1 cellular context compared by ENCODE assay signal in genomic region chr20:51759769-51760510, GRCh38.
TF ChIP-seq lines count a peak whose summit lies in the region.

No MANE protein-coding gene starts in this region.

TF ChIP-seq in HCT116, 20 proteins besides CTCF, POLR2A, EP300 and RAD21 (continued from another document):
- TF ChIP-seq POLR2AphosphoS5 (IDR thresholded peaks at IDR 0.05; ENCODE audit: low read depth, low read length), result no peak
- TF ChIP-seq ELF1 (IDR thresholded peaks at IDR 0.05; ENCODE audit: borderline replicate concordance, low read depth), result no peak
- TF ChIP-seq EZH2 (IDR thresholded peaks at IDR 0.05), result no peak
- no peak for TF ChIP-seq MAX (IDR thresholded peaks at IDR 0.05)
- TF ChIP-seq JUND (IDR thresholded peaks at IDR 0.05), result no peak
- TF ChIP-seq ZFX (IDR thresholded peaks at IDR 0.05), result no peak
- TF ChIP-seq CBX3 (IDR thresholded peaks at IDR 0.05; ENCODE audit: low read depth), result no peak
